Comparison of ENCODE assay signal across 1 cellular context in genomic region chr16:49838639-49839461, GRCh38.
TF ChIP-seq lines count a peak whose summit lies in the region.

No MANE protein-coding gene starts in this region.

TF ChIP-seq in WTC11, 78 proteins besides CTCF, POLR2A, EP300 and RAD21 (continued from another document):
- no peak for TF ChIP-seq ATF6 (CRISPR knock-in tag; IDR thresholded peaks at IDR 0.05)
- 0 out of 2 replicates have a peak, but pooled peaks have one; percentile 14 for TF ChIP-seq MAX (CRISPR knock-in tag; IDR thresholded peaks at IDR 0.05)
- TF ChIP-seq ATF1 (CRISPR knock-in tag; IDR thresholded peaks at IDR 0.05): no peak
- TF ChIP-seq MLX (CRISPR knock-in tag; IDR thresholded peaks at IDR 0.05): no peak
- no peak for TF ChIP-seq ZSCAN18 (CRISPR knock-in tag; IDR thresholded peaks at IDR 0.05)
